ENCODE assay signal across 8 cellular contexts in the genomic region with DNA sequence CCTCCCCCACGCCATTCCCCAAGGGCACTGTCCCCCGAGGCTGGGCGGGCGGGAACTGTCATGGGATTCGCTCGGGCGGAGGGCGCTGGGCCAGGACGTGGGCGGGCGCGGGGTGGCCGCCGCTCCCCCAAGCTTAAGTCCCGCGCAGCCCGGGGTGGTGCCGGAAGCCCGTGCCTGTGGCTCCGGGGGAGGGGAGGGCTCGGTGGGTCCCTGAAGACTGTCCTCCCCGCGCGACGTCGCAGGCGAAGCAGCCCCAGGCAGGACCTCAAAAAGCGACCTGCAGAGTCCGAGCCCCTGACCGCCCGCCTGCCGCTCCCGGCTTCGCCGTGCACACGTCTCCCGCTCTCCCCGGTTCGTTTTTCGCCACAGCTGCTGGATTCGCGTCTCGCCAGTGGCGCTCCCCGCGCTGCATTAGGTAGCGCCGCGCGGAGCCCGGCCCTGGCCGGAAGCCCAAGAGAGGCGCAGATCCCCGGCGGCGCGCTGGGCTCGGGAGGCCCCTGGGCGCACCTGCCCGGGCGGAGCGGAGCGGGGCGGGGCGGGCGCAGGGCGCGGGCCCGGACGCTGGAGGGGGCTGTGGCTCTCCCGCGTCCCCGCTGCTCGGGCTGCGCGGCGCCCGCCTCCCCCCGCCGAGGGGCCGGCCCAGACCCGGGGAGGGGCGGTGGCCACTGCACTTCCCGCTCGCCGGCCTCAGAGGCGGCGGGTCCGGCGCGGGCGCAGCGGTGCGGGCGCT. TPM values are rescaled to one million over a fixed set of nuclear protein-coding genes. Genes with fewer than 3 reads are reported as not detected.
DNase-seq lines count a peak whose midpoint lies in the region; ATAC-seq and TF ChIP-seq lines count a peak whose summit lies in the region.

A gene with protein sequence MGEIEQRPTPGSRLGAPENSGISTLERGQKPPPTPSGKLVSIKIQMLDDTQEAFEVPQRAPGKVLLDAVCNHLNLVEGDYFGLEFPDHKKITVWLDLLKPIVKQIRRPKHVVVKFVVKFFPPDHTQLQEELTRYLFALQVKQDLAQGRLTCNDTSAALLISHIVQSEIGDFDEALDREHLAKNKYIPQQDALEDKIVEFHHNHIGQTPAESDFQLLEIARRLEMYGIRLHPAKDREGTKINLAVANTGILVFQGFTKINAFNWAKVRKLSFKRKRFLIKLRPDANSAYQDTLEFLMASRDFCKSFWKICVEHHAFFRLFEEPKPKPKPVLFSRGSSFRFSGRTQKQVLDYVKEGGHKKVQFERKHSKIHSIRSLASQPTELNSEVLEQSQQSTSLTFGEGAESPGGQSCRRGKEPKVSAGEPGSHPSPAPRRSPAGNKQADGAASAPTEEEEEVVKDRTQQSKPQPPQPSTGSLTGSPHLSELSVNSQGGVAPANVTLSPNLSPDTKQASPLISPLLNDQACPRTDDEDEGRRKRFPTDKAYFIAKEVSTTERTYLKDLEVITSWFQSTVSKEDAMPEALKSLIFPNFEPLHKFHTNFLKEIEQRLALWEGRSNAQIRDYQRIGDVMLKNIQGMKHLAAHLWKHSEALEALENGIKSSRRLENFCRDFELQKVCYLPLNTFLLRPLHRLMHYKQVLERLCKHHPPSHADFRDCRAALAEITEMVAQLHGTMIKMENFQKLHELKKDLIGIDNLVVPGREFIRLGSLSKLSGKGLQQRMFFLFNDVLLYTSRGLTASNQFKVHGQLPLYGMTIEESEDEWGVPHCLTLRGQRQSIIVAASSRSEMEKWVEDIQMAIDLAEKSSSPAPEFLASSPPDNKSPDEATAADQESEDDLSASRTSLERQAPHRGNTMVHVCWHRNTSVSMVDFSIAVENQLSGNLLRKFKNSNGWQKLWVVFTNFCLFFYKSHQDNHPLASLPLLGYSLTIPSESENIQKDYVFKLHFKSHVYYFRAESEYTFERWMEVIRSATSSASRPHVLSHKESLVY (plus strand): TSS at position 668 of the 730 bp plus-strand sequence. CDS start 70,149 bp downstream, outside the sequence.

- H3K27ac Mint-ChIP-seq in activated T-helper 2 cell treated with anti-CD3 and anti-CD28 coated beads, Interferon-gamma antibody, Interleukin-2, Interleukin-4, amounts not matched to agents 10 μg/mL and 5 μg/mL and 100 μg/mL, durations not matched to agents 14 hours and 24 hours and 36 hours = no peak within 1 kb of the TSS
- H3K27ac Mint-ChIP-seq in nephron progenitor cell = peak within 1 kb of the TSS; percentile 78

- H3K36me3 ChIP-seq in vagina = no peaks in the 10 kb centered on the region

- peak within 1 kb of the TSS; percentile 70 for H3K4me3 Mint-ChIP-seq in activated T-helper 2 cell treated with anti-CD3 and anti-CD28 coated beads, Interferon-gamma antibody, Interleukin-2, Interleukin-4, amounts not matched to agents 10 μg/mL and 5 μg/mL and 100 μg/mL, durations not matched to agents 14 hours and 24 hours and 36 hours (ENCODE audit: low read depth)
- H3K4me3 Mint-ChIP-seq in nephron progenitor cell = peak within 1 kb of the TSS; percentile 89

- peaks cover 30% of the 10 kb centered on the region for H3K27me3 ChIP-seq in foreskin keratinocyte
- H3K27me3 ChIP-seq in vagina = no peaks in the 10 kb centered on the region

- no peak for TF ChIP-seq CTCF in AG10803 (conservative IDR thresholded peaks at IDR 0.05; ENCODE audit: low read length)
- TF ChIP-seq CTCF in foreskin keratinocyte (conservative IDR thresholded peaks at IDR 0.05) = peak; percentile 58
- no peak for TF ChIP-seq CTCF in nephron progenitor cell (IDR thresholded peaks at IDR 0.05)
- no peak for TF ChIP-seq CTCF in vagina (IDR thresholded peaks at IDR 0.05)

- DNase-seq in AG10803 (ENCODE audit: low read depth) (peak; percentile 65), NCI-H2196 (lab: John Stamatoyannopoulos, UW; ENCODE audit: unreplicated experiment) (peak; percentile 68), foreskin keratinocyte (peak; percentile 7 to 44), nephron progenitor cell (peak; percentile 85), vagina (ENCODE audit: extremely low spot score in 2 of 2) (no peak)
- peak; percentile 36 for DNase-seq in activated T-helper 2 cell treated with anti-CD3 and anti-CD28 coated beads, Interferon-gamma antibody, Interleukin-2, Interleukin-4, amounts not matched to agents 10 μg/mL and 5 μg/mL and 100 μg/mL, durations not matched to agents 14 hours and 24 hours and 36 hours (ENCODE audit: low spot score)

- H3K4me1 Mint-ChIP-seq in activated T-helper 2 cell treated with anti-CD3 and anti-CD28 coated beads, Interferon-gamma antibody, Interleukin-2, Interleukin-4, amounts not matched to agents 10 μg/mL and 5 μg/mL and 100 μg/mL, durations not matched to agents 14 hours and 24 hours and 36 hours (ENCODE audit: low read depth) = peaks cover 4% of the 10 kb centered on the region
- H3K4me1 Mint-ChIP-seq in nephron progenitor cell = peaks cover 42% of the 10 kb centered on the region

- H3K4me1 ChIP-seq in foreskin keratinocyte = peaks cover 6% of the 10 kb centered on the region
- H3K4me1 ChIP-seq in vagina = peaks cover 23% of the 10 kb centered on the region

- H3K9me3 ChIP-seq in vagina = no peaks in the 10 kb centered on the region

- no peaks in the 10 kb centered on the region for H3K36me3 Mint-ChIP-seq in activated T-helper 2 cell treated with anti-CD3 and anti-CD28 coated beads, Interferon-gamma antibody, Interleukin-2, Interleukin-4, amounts not matched to agents 10 μg/mL and 5 μg/mL and 100 μg/mL, durations not matched to agents 14 hours and 24 hours and 36 hours (ENCODE audit: low read depth)
- H3K36me3 Mint-ChIP-seq in nephron progenitor cell (ENCODE audit: low read depth) = no peaks in the 10 kb centered on the region

- H3K9me3 Mint-ChIP-seq in activated T-helper 2 cell treated with anti-CD3 and anti-CD28 coated beads, Interferon-gamma antibody, Interleukin-2, Interleukin-4, amounts not matched to agents 10 μg/mL and 5 μg/mL and 100 μg/mL, durations not matched to agents 14 hours and 24 hours and 36 hours = no peaks in the 10 kb centered on the region
- no peaks in the 10 kb centered on the region for H3K9me3 Mint-ChIP-seq in nephron progenitor cell

- ATAC-seq in GM18858 (IDR thresholded peaks at IDR 0.05; ENCODE audit: unreplicated experiment) (peak; percentile 73), HG03064 (IDR thresholded peaks at IDR 0.05; ENCODE audit: low read depth, unreplicated experiment) (peak; percentile 86), foreskin keratinocyte (peak; percentile 94)

- peaks cover 61% of the 10 kb centered on the region for H3K27me3 Mint-ChIP-seq in activated T-helper 2 cell treated with anti-CD3 and anti-CD28 coated beads, Interferon-gamma antibody, Interleukin-2, Interleukin-4, amounts not matched to agents 10 μg/mL and 5 μg/mL and 100 μg/mL, durations not matched to agents 14 hours and 24 hours and 36 hours (ENCODE audit: low read depth)
- peaks cover 15% of the 10 kb centered on the region for H3K27me3 Mint-ChIP-seq in nephron progenitor cell (ENCODE audit: low read depth, poor library complexity)

- TF ChIP-seq POLR2A in vagina (IDR thresholded peaks at IDR 0.05) = peak in 1 of 2 donors; percentile 29

- H3K4me3 ChIP-seq in AG10803 (ENCODE audit: low read length) = peak within 1 kb of the TSS; percentile 83
- H3K4me3 ChIP-seq in vagina = peak within 1 kb of the TSS; percentile 58 to 96

- intact Hi-C loops in activated T-helper 2 cell treated with anti-CD3 and anti-CD28 coated beads, Interferon-gamma antibody, Interleukin-2, Interleukin-4, amounts not matched to agents 10 μg/mL and 5 μg/mL and 100 μg/mL, durations not matched to agents 14 hours and 24 hours and 36 hours (cut with micrococcal nuclease) = loop anchor here (10.0 kb wide), 1 partner anchor 708 kb away; a partner anchor contains a TSS
- intact Hi-C loops in vagina (cut with DNase I) = loop anchor here (10.0 kb wide), 1 partner anchor 302 kb away; no protein-coding TSS in a partner anchor

- H3K27ac ChIP-seq in foreskin keratinocyte = peak within 1 kb of the TSS; percentile 39
- peak within 1 kb of the TSS; percentile 74 for H3K27ac ChIP-seq in vagina

RNA-seq across cellular contexts. Expression of the gene that starts here (rescaled TPM):
- total RNA-seq in activated T-helper 2 cell treated with anti-CD3 and anti-CD28 coated beads, Interferon-gamma antibody, Interleukin-2, Interleukin-4, amounts not matched to agents 10 μg/mL and 5 μg/mL and 100 μg/mL, durations not matched to agents 14 hours and 24 hours and 36 hours = 0.55 and 0.89 TPM in 2 replicates
- 21.5 and 25.0 TPM in 2 replicates for total RNA-seq in foreskin keratinocyte
- 17.0 and 21.0 TPM in 2 replicates for polyA plus RNA-seq in foreskin keratinocyte
- 17.7 TPM for total RNA-seq in vagina

Comparison
In these comparisons a context has a peak if more than half of its experiments do, and no peak if none do; other contexts are left out.
1. Peak in DNase-seq in activated T-helper 2 cell treated with anti-CD3 and anti-CD28 coated beads, Interferon-gamma antibody, Interleukin-2, Interleukin-4, amounts not matched to agents 10 μg/mL and 5 μg/mL and 100 μg/mL, durations not matched to agents 14 hours and 24 hours and 36 hours; RNA of the gene not detected or under 1 TPM.
2. DNase-seq: peak in AG10803 (single experiment), NCI-H2196 (single experiment), foreskin keratinocyte (2 of 2) and nephron progenitor cell (single experiment); none in vagina (0 of 2).
3. Peak in every context shown above with its lines, with median percentiles within 50 percentile points of each other: ATAC-seq.